In genomic region chr11:82775736-82776346, GRCh38 we compare ENCODE assay signal across 9 cellular contexts. TPM values are rescaled to one million over a fixed set of nuclear protein-coding genes. Genes with fewer than 3 reads are reported as not detected.
DNase-seq lines count a peak whose midpoint lies in the region; ATAC-seq, FAIRE-seq and TF ChIP-seq lines count a peak whose summit lies in the region.
"Had no signal": no experiment of that assay in that cellular context is flagged by ENCODE, and none has a peak within 500 bp of the region (broad histone marks: within the 10 kb centered on the region; RNA-seq: fewer than 3 reads in every experiment).

No MANE protein-coding gene starts in this region.

- dilution Hi-C loops in endothelial cell of umbilical vein (cut with MboI; ENCODE audit: extremely low pct_ligation_motif_present, low sequenced_read_pairs) = no loop called here

- no peak for TF ChIP-seq POLR2A in endothelial cell of umbilical vein (IDR thresholded peaks at IDR 0.05; ENCODE audit: low read depth, low read length)

- no peaks in the 10 kb centered on the region for H3K27me3 ChIP-seq in endothelial cell of umbilical vein (ENCODE audit: control insufficient read depth in 2 of 2, insufficient read depth in 2 of 2, low read length in 2 of 2)

- H3K9ac ChIP-seq in endothelial cell of umbilical vein (replicated peaks; ENCODE audit: extremely low read depth, insufficient read depth, low read length) = no peak overlapping the region

- CTCF ChIA-PET in endothelial cell of umbilical vein (lab: Charles Lee) = interaction anchor here (0.6 to 4.0 kb wide), 59 partner anchors 9 to 1052 kb away, joined by 3 to 69 read pairs (median 5); partner anchors contain the start of genes DDIAS and PRCP

- H3K4me1 ChIP-seq in endothelial cell of umbilical vein (ENCODE audit: control insufficient read depth, extremely low read depth, insufficient read depth, low read length) = peaks cover 2% of the 10 kb centered on the region

- H3K4me3 ChIP-seq in endothelial cell of umbilical vein (replicated peaks in 1 of 3; ENCODE audit: insufficient read depth in 1 of 3, low read depth in 1 of 3, low read length in 3 of 3) = no peak overlapping the region
- H3K4me3 ChIP-seq: thoracic aorta had no signal

- H3K36me3 ChIP-seq in endothelial cell of umbilical vein (ENCODE audit: control insufficient read depth in 2 of 2, extremely low read depth in 1 of 2, insufficient read depth in 2 of 2, low read length in 2 of 2) = no peaks in the 10 kb centered on the region
- H3K36me3 ChIP-seq: thoracic aorta had no signal

- H3K9me1 ChIP-seq in endothelial cell of umbilical vein (replicated peaks; ENCODE audit: control insufficient read depth, extremely low read depth, insufficient read depth, low read length) = no peaks in the 10 kb centered on the region

- peak overlapping the region; percentile 28 for H2AFZ ChIP-seq in endothelial cell of umbilical vein (ENCODE audit: low read depth, low read length)

- FAIRE-seq in endothelial cell of umbilical vein (lab: Jason Lieb, UNC) = peak; percentile 68

- BruUV-seq in endothelial cell of umbilical vein (replicated peaks; lab: Mats Ljungman, UMichigan) = no TSS peak

- H3K9me3 ChIP-seq in endothelial cell of umbilical vein (replicated peaks; ENCODE audit: control insufficient read depth, insufficient read depth, low read length) = no peaks in the 10 kb centered on the region

- H3K4me2 ChIP-seq in endothelial cell of umbilical vein (ENCODE audit: insufficient read depth, low read length) = peak overlapping the region; percentile 13

- DNase-seq in activated CD4-positive, alpha-beta T cell treated with anti-CD3 and anti-CD28 coated beads for 48 hours = peak; percentile 61
- no peak for DNase-seq in activated CD4-positive, alpha-beta T cell treated with anti-CD3 and anti-CD28 coated beads for 1 hour
- DNase-seq in HT1080 (ENCODE audit: low read depth) (peak; percentile 74), SKM-1 treated with dmso at 0.1 percent for 144 hours (lab: John Stamatoyannopoulos, UW; ENCODE audit: unreplicated experiment) (peak; percentile 43), endothelial cell of umbilical vein (ENCODE audit: low read depth, low spot score) (peak; percentile 85), putamen (ENCODE audit: low spot score) (peak; percentile 47), NCI-H510A treated with DMSO at 0.1 percent for 48 hours (lab: John Stamatoyannopoulos, UW) (no peak)

- H3K79me2 ChIP-seq in endothelial cell of umbilical vein (ENCODE audit: control insufficient read depth, insufficient read depth, low read length) = no peaks in the 10 kb centered on the region

- POLR2A ChIA-PET in endothelial cell of umbilical vein (lab: Charles Lee) = no interaction called here

- H3K27ac ChIP-seq in endothelial cell of umbilical vein (ENCODE audit: insufficient read depth, low read depth, low read length) = no peak overlapping the region
- H3K27ac ChIP-seq: thoracic aorta had no signal

- peak; percentile 95 for ATAC-seq in GM21737 (IDR thresholded peaks at IDR 0.05; ENCODE audit: unreplicated experiment)

- peak; percentile 86 to 95 for TF ChIP-seq CTCF in endothelial cell of umbilical vein (IDR thresholded peaks at IDR 0.05; ENCODE audit: extremely low read depth in 1 of 2, insufficient read depth in 1 of 2, low read depth in 1 of 2, low read length in 2 of 2)

- H4K20me1 ChIP-seq in endothelial cell of umbilical vein (replicated peaks; ENCODE audit: control insufficient read depth, extremely low read depth, insufficient read depth, low read length) = no peaks in the 10 kb centered on the region

- intact Hi-C loops in endothelial cell of umbilical vein (cut with micrococcal nuclease) = loop anchor here (1.0 to 5.0 kb wide), 7 partner anchors 58 to 1041 kb away; partner anchors contain the start of genes PCF11 and PRCP

TF ChIP-seq in endothelial cell of umbilical vein, 7 proteins besides CTCF, POLR2A, EP300 and RAD21:
- TF ChIP-seq EZH2 (IDR thresholded peaks at IDR 0.05; ENCODE audit: borderline replicate concordance, low read depth, low read length, severe bottlenecking) = no peak
- no peak for TF ChIP-seq JUN (IDR thresholded peaks at IDR 0.05; ENCODE audit: borderline replicate concordance, insufficient read depth, insufficient read length, low read depth)
- no peak for TF ChIP-seq MYC (IDR thresholded peaks at IDR 0.05; ENCODE audit: low read depth, low read length)
- TF ChIP-seq, protein P1, sequence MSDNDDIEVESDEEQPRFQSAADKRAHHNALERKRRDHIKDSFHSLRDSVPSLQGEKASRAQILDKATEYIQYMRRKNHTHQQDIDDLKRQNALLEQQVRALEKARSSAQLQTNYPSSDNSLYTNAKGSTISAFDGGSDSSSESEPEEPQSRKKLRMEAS (IDR thresholded peaks at IDR 0.05; ENCODE audit: insufficient read depth, insufficient read length) = no peak
- no peak for TF ChIP-seq POLR2AphosphoS5 (IDR thresholded peaks at IDR 0.05; ENCODE audit: insufficient read depth, low read depth, low read length)
- no peak for TF ChIP-seq GATA2 (IDR thresholded peaks at IDR 0.05; ENCODE audit: insufficient read depth, insufficient read length, low read depth, low read length)
- TF ChIP-seq FOS (IDR thresholded peaks at IDR 0.05; ENCODE audit: borderline replicate concordance, insufficient read depth, low read length) = no peak

RNA-seq across cellular contexts. Expression of gene FAM181B, which starts 42.2 kb away (rescaled TPM):
- not detected in 2 replicates for total RNA-seq in HT1080 (2014; rRNA removed; shearing (Covaris generic))
- not detected in 2 replicates for polyA plus RNA-seq in HT1080 (2015; cell fraction: cytosol; rRNA removed)
- polyA plus RNA-seq in HT1080 (2015; cell fraction: nucleus; rRNA removed) = not detected in 2 replicates
- total RNA-seq in endothelial cell of umbilical vein = not detected in 2 replicates
- 0.03 TPM in 1 of 2 replicates, not detected in the other for polyA plus RNA-seq in endothelial cell of umbilical vein
- polyA plus RNA-seq in endothelial cell of umbilical vein (2011; cell fraction: cytosol; rRNA removed) = 0.01 TPM in 1 of 2 replicates, not detected in the other
- polyA plus RNA-seq in endothelial cell of umbilical vein (2011; cell fraction: nucleus; rRNA removed) = not detected in 2 replicates
- not detected in 2 replicates for polyA plus RNA-seq in endothelial cell of umbilical vein (2012)
- polyA minus RNA-seq in endothelial cell of umbilical vein = 0.06 TPM in 1 of 2 replicates, not detected in the other
- not detected for polyA minus RNA-seq in endothelial cell of umbilical vein (2011; cell fraction: cytosol; rRNA and poly(A)+ RNA removed)
- polyA minus RNA-seq in endothelial cell of umbilical vein (2011; cell fraction: nucleus; rRNA and poly(A)+ RNA removed) = not detected in 2 replicates

Comparison
In these comparisons a context has a peak if more than half of its experiments do, and no peak if none do; other contexts are left out.
1. DNase-seq: peak in activated CD4-positive, alpha-beta T cell treated with anti-CD3 and anti-CD28 coated beads for 48 hours (single experiment), HT1080 (single experiment), SKM-1 treated with dmso at 0.1 percent for 144 hours (single experiment), endothelial cell of umbilical vein (single experiment) and putamen (single experiment); none in activated CD4-positive, alpha-beta T cell treated with anti-CD3 and anti-CD28 coated beads for 1 hour (single experiment) and NCI-H510A treated with DMSO at 0.1 percent for 48 hours (single experiment).